Comparison of ENCODE assay signal across 8 cellular contexts in the genomic region with DNA sequence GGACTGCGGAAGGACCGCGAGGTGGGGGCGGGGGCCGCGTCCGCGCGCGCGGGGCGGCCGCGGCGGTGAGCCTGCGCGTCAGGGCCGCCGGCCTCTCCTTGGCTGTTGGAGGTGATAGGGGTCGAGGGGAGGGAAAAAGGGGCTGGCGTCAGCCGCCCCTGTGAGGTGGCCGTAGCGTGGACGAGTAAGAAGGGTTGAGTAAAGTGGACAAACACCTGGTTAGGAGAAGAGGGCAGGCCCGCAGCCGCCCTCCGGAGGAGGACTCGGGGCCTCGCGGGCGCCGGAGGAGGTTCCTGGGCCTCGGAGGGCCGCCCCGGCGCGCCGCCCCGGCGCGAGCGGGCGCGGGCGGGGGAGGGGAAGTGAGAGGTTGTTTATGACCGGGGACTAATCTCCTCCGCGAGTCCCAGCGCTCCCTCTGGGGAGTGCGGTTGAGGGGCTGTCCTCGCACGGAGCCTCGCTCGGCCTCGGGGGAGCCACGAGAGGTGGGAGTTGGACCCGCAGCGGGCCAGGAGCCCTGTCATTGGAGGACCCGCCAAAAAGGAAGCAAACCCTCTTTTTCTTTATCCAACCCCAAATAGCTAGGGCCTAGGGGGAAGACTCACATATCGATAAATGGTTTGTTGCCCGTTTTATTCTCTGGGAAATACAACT. TPM values are rescaled to one million over a fixed set of nuclear protein-coding genes. Genes with fewer than 3 reads are reported as not detected.
A peak's percentile ranks its signal among the peaks of the same experiment; 100 is the strongest.
DNase-seq lines count a peak whose midpoint lies in the region; ATAC-seq lines count a peak whose summit lies in the region.

No MANE protein-coding gene starts in this region.

- H3K27me3 ChIP-seq in mesenchymal stem cell (ENCODE audit: control insufficient read depth in 1 of 2, insufficient read depth in 1 of 2, low read length in 2 of 2), result no peaks in the 10 kb centered on the region

- peak overlapping the region; percentile 41 to 88 for H3K4ac ChIP-seq in mesenchymal stem cell (ENCODE audit: low read depth in 1 of 2, low read length in 2 of 2)

- DNase-seq in NCI-H1417 (lab: John Stamatoyannopoulos, UW) (peak; percentile 90 to 100 (median 99)), NCI-H1417 treated with DMSO at 0.1 percent for 48 hours (lab: John Stamatoyannopoulos, UW) (no peak), NCI-H1694 (lab: John Stamatoyannopoulos, UW) (peak; percentile 31), cortex of kidney (lab: John Stamatoyannopoulos, UW) (peak; percentile 70), mesenchymal stem cell (peak; percentile 87)
- DNase-seq in activated CD4-positive, alpha-beta T cell treated with anti-CD3 and anti-CD28 coated beads for 36 hours, result peak; percentile 88
- peak; percentile 60 to 73 (median 63) for DNase-seq in stimulated activated CD4-positive, alpha-beta T cell treated with anti-CD3 and anti-CD28 coated beads, TNF-alpha, amount 100 ng/mL, for 48 hours (ENCODE audit: low read depth in 3 of 3)

- WGBS in mesenchymal stem cell, result 1% methylated on average over 41 of the region's 62 CpGs

- H3K18ac ChIP-seq in mesenchymal stem cell (ENCODE audit: low read depth in 1 of 2, low read length in 2 of 2), result peak overlapping the region; percentile 92 to 93

- no peak overlapping the region for H2AK5ac ChIP-seq in mesenchymal stem cell (ENCODE audit: low read length, severe bottlenecking)

- H3K79me1 ChIP-seq in mesenchymal stem cell (replicated peaks; ENCODE audit: low read length, poor library complexity, severe bottlenecking), result peaks cover 7% of the 10 kb centered on the region

- peak overlapping the region; percentile 73 to 90 for H3K4me3 ChIP-seq in mesenchymal stem cell (ENCODE audit: insufficient read depth in 1 of 2, low read depth in 1 of 2, low read length in 2 of 2)

- peak overlapping the region; percentile 73 for H2BK15ac ChIP-seq in mesenchymal stem cell (ENCODE audit: low read depth, poor library complexity, severe bottlenecking)

- POLR2A ChIA-PET in activated CD4-positive, alpha-beta T cell treated with anti-CD3 and anti-CD28 coated beads for 36 hours (lab: Charles Lee), result interaction anchor here (0.5 to 3.9 kb wide), 29 partner anchors 10 to 516 kb away, joined by 3 to 46 read pairs (median 4); no protein-coding TSS in a partner anchor

- no peaks in the 10 kb centered on the region for H3K4me1 ChIP-seq in mesenchymal stem cell (ENCODE audit: control insufficient read depth, insufficient read depth, low read depth, low read length)

- no peak overlapping the region for H3K23ac ChIP-seq in mesenchymal stem cell (ENCODE audit: low read length in 2 of 2)

- peak overlapping the region; percentile 96 for H3K27ac ChIP-seq in mesenchymal stem cell (ENCODE audit: low read length, poor library complexity, severe bottlenecking)

- H4K8ac ChIP-seq in mesenchymal stem cell (ENCODE audit: low read length), result peak overlapping the region; percentile 90

- H2BK5ac ChIP-seq in mesenchymal stem cell (ENCODE audit: low read depth, low read length, poor library complexity, severe bottlenecking), result peak overlapping the region; percentile 85

- H2BK120ac ChIP-seq in mesenchymal stem cell (ENCODE audit: low read depth, low read length), result no peak overlapping the region

- H3K36me3 Mint-ChIP-seq in activated CD4-positive, alpha-beta T cell treated with anti-CD3 and anti-CD28 coated beads for 36 hours (ENCODE audit: low read depth), result peaks cover 53% of the 10 kb centered on the region

- no peaks in the 10 kb centered on the region for H3K9me3 ChIP-seq in mesenchymal stem cell (ENCODE audit: control insufficient read depth, low read length)

- CTCF ChIA-PET in activated CD4-positive, alpha-beta T cell treated with anti-CD3 and anti-CD28 coated beads for 36 hours (lab: Charles Lee), result interaction anchor here (0.5 to 1.9 kb wide), 17 partner anchors 10 to 997 kb away, joined by 3 to 15 read pairs (median 3); a partner anchor contains a TSS

- peak; percentile 48 for ATAC-seq in HG02759 (IDR thresholded peaks at IDR 0.05; ENCODE audit: unreplicated experiment)
- ATAC-seq in activated CD4-positive, alpha-beta T cell treated with anti-CD3 and anti-CD28 coated beads for 36 hours, result peak; percentile 43

- no peak overlapping the region for H2AFZ ChIP-seq in mesenchymal stem cell (ENCODE audit: low read depth, low read length)

- H3K36me3 ChIP-seq in mesenchymal stem cell (ENCODE audit: control insufficient read depth in 1 of 2, insufficient read depth in 2 of 2, low read depth in 1 of 2, low read length in 2 of 2), result peaks cover 13 to 35% of the 10 kb centered on the region in 2 experiments

- peaks cover 2% of the 10 kb centered on the region for H3K9me3 Mint-ChIP-seq in activated CD4-positive, alpha-beta T cell treated with anti-CD3 and anti-CD28 coated beads for 36 hours (ENCODE audit: low read depth)

- H3K4me3 Mint-ChIP-seq in activated CD4-positive, alpha-beta T cell treated with anti-CD3 and anti-CD28 coated beads for 36 hours, result peak overlapping the region; percentile 84

- peak overlapping the region in 1 of 2 experiments; percentile 47 for H3K14ac ChIP-seq in mesenchymal stem cell (ENCODE audit: low read length in 2 of 2)

- intact Hi-C loops in activated CD4-positive, alpha-beta T cell treated with anti-CD3 and anti-CD28 coated beads for 36 hours (cut with DNase I, micrococcal nuclease), result loop anchor here (1.0 to 10.0 kb wide), 15 partner anchors 131 to 1761 kb away; a partner anchor contains a TSS

- peak overlapping the region; percentile 97 for H3K27ac Mint-ChIP-seq in activated CD4-positive, alpha-beta T cell treated with anti-CD3 and anti-CD28 coated beads for 36 hours

- H3K27me3 Mint-ChIP-seq in activated CD4-positive, alpha-beta T cell treated with anti-CD3 and anti-CD28 coated beads for 36 hours, result no peaks in the 10 kb centered on the region

- peak overlapping the region; percentile 93 for H3K9ac ChIP-seq in mesenchymal stem cell (ENCODE audit: low read length)

- peak overlapping the region; percentile 51 for H3K4me2 ChIP-seq in mesenchymal stem cell (ENCODE audit: low read length, poor library complexity, severe bottlenecking)

- H2BK12ac ChIP-seq in mesenchymal stem cell (ENCODE audit: low read length in 2 of 2), result peak overlapping the region in 1 of 2 experiments; percentile 40

- H3K4me1 Mint-ChIP-seq in activated CD4-positive, alpha-beta T cell treated with anti-CD3 and anti-CD28 coated beads for 36 hours, result peaks cover 33% of the 10 kb centered on the region

- peak overlapping the region; percentile 68 for H4K91ac ChIP-seq in mesenchymal stem cell (ENCODE audit: low read length)

RNA-seq across cellular contexts. Expression of a gene that starts 0.6 kb away (rescaled TPM):
- total RNA-seq in activated CD4-positive, alpha-beta T cell treated with anti-CD3 and anti-CD28 coated beads for 36 hours, result 10 to 100 TPM; 47.9 to 50.3 TPM
- 19.8 TPM for polyA plus RNA-seq in mesenchymal stem cell (2013, experiment 1 of 2)
- 21.1 TPM for polyA plus RNA-seq in mesenchymal stem cell (2013, experiment 2 of 2)
